Comparison of ENCODE assay signal across 34 cellular contexts in the genomic region with DNA sequence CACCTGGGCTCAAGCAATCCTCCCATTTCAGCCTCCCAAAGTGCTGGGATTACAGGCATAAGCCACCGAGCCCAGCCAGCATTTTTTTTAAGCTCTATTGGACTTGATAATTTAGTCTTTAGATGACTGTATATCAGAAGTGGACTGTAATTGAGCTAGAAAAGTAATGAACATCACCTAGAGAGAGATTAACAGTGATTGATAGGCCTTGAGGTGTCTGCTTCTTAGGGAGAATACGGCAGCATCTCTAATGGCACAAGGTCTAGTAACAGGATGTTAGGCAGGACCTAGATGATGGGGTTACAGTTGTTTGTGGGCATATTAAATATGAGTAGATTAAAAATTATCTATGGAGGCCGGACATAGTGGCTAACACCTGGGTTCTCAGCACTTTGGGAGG.
"Had no signal": no experiment of that assay in that cellular context is flagged by ENCODE, and none has a peak within 500 bp of the region (broad histone marks: within the 10 kb centered on the region; RNA-seq: fewer than 3 reads in every experiment).

No MANE protein-coding gene starts in this region.

- H3K27ac ChIP-seq: KMS-11 had no signal

- DNase-seq: Karpas-422, Kasumi-1, MG63, MM.1S, MV-4-11, NCI-H1048, NCI-H1092, NCI-H1092 treated with DMSO at 0.1 percent for 48 hours, NCI-H1105, NCI-H1105 treated with DMSO at 0.1 percent for 48 hours, NCI-H1417, NCI-H1417 treated with DMSO at 0.1 percent for 48 hours, NCI-H1436, NCI-H1436 treated with DMSO at 0.1 percent for 48 hours, NCI-H146, NCI-H1694, NCI-H1694 treated with DMSO at 0.1 percent for 48 hours, NCI-H187, NCI-H187 treated with DMSO at 0.1 percent for 48 hours, NCI-H1930, NCI-H2029, NCI-H2029 treated with DMSO at 0.1 percent for 48 hours, NCI-H2081, NCI-H2081 treated with DMSO at 0.1 percent for 48 hours, NCI-H2107, NCI-H2171, NCI-H2171 treated with DMSO at 0.1 percent for 48 hours, NCI-H2227 treated with DMSO at 0.1 percent for 48 hours, NCI-H226, NCI-H345, NCI-H446, NCI-H446 treated with DMSO at 0.1 percent for 48 hours, NCI-H510A had no signal

- H3K4me2 ChIP-seq: KMS-11 had no signal

- H3K9ac ChIP-seq: KMS-11 had no signal

- H3K27me3 ChIP-seq: MG63 had no signal

- H3K4me3 ChIP-seq: MG63 had no signal

- H3K9me3 ChIP-seq: MG63 had no signal

- H3K36me3 ChIP-seq: MG63 had no signal
